In the genomic region with DNA sequence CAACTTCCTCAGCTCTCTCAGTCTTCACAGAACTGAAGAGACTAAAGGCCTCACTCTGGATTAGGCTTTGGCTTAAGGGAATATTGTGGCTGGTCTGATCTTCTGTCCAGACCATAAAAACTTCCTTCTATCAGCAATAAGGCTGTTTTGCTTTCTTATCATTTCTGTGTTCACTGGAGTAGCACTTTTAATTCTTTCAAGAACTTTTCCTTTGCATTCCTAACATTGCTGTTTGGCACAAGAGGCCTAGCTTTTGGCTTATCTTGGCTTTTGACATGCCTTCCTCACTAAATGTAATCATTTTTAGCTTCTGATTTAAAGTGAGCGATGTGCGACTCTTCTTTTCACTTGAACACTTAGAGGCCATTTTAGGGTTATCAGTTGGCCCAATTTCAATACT, we compare ENCODE assay signal across 16 cellular contexts.
"Had no signal": no experiment of that assay in that cellular context is flagged by ENCODE, and none has a peak within 500 bp of the region (broad histone marks: within the 10 kb centered on the region; RNA-seq: fewer than 3 reads in every experiment).

No MANE protein-coding gene starts in this region.

- H3K79me2 ChIP-seq: parathyroid adenoma had no signal

- H3K4me3 Mint-ChIP-seq: activated CD8-positive, alpha-beta memory T cell treated with anti-CD3 and anti-CD28 coated beads, Interleukin-2, amount 10 ng/mL, durations not matched to agents 7 days and 5 days; activated naive CD4-positive, alpha-beta T cell treated with anti-CD3 and anti-CD28 coated beads for 36 hours; natural killer cell treated with Interleukin-12 subunit alpha and Interleukin-12 subunit beta and Interleukin-15 and Interleukin-18, amount 100 ng/mL, for 72 hours; stimulated activated memory B cell treated with anti-CD40 and anti-IgM and Interleukin-4, amounts not matched to agents 10 μg/mL and 1 μg/mL and 100 μg/mL, for 72 hours; T-helper 2 cell treated with Interferon-gamma antibody and Interleukin-4, amounts not matched to agents 5 μg/mL and 100 μg/mL, for 36 hours had no signal

- H3K36me3 ChIP-seq: heart left ventricle, sigmoid colon, spleen had no signal

- H3K9me3 ChIP-seq: gastroesophageal sphincter, heart left ventricle, sigmoid colon, spleen, testis had no signal

- H3K9me3 Mint-ChIP-seq: activated naive CD4-positive, alpha-beta T cell treated with anti-CD3 and anti-CD28 coated beads for 36 hours; activated T-helper 2 cell treated with anti-CD3 and anti-CD28 coated beads, Interferon-gamma antibody, Interleukin-2, Interleukin-4, amounts not matched to agents 10 μg/mL and 5 μg/mL and 100 μg/mL, durations not matched to agents 14 hours and 24 hours and 36 hours; natural killer cell treated with Interleukin-12 subunit alpha and Interleukin-12 subunit beta and Interleukin-15 and Interleukin-18, amount 100 ng/mL, for 72 hours; stimulated activated memory B cell treated with anti-CD40 and anti-IgM and Interleukin-4, amounts not matched to agents 10 μg/mL and 1 μg/mL and 100 μg/mL, for 72 hours; T-helper 2 cell treated with Interferon-gamma antibody and Interleukin-4, amounts not matched to agents 5 μg/mL and 100 μg/mL, for 36 hours had no signal

- H3K36me3 Mint-ChIP-seq: activated CD8-positive, alpha-beta memory T cell treated with anti-CD3 and anti-CD28 coated beads, Interleukin-2, amount 10 ng/mL, durations not matched to agents 7 days and 5 days; natural killer cell treated with Interleukin-12 subunit alpha and Interleukin-12 subunit beta and Interleukin-15 and Interleukin-18, amount 100 ng/mL, for 72 hours; stimulated activated memory B cell treated with anti-CD40 and anti-IgM and Interleukin-4, amounts not matched to agents 10 μg/mL and 1 μg/mL and 100 μg/mL, for 72 hours had no signal

- DNase-seq: activated CD4-positive, alpha-beta T cell treated with anti-CD3 and anti-CD28 coated beads, Interleukin-2, amount 50 U/mL, for 48 hours; activated CD8-positive, alpha-beta memory T cell treated with anti-CD3 and anti-CD28 coated beads, Interleukin-2, amount 10 ng/mL, durations not matched to agents 7 days and 5 days; activated naive CD4-positive, alpha-beta T cell treated with anti-CD3 and anti-CD28 coated beads for 36 hours; activated T-cell treated with anti-CD3 and anti-CD28 coated beads, Interleukin-2, amount 50 U/mL, for 1 hour; dorsolateral prefrontal cortex; heart left ventricle; sigmoid colon; spleen; stimulated activated CD4-positive, alpha-beta T cell treated with anti-CD3 and anti-CD28 coated beads, Interleukin-4, amount 100 ng/mL, for 4 hours; testis had no signal

- H3K27ac Mint-ChIP-seq: activated CD8-positive, alpha-beta memory T cell treated with anti-CD3 and anti-CD28 coated beads, Interleukin-2, amount 10 ng/mL, durations not matched to agents 7 days and 5 days; activated naive CD4-positive, alpha-beta T cell treated with anti-CD3 and anti-CD28 coated beads for 36 hours; activated T-helper 2 cell treated with anti-CD3 and anti-CD28 coated beads, Interferon-gamma antibody, Interleukin-2, Interleukin-4, amounts not matched to agents 10 μg/mL and 5 μg/mL and 100 μg/mL, durations not matched to agents 14 hours and 24 hours and 36 hours; natural killer cell treated with Interleukin-12 subunit alpha and Interleukin-12 subunit beta and Interleukin-15 and Interleukin-18, amount 100 ng/mL, for 72 hours; stimulated activated memory B cell treated with anti-CD40 and anti-IgM and Interleukin-4, amounts not matched to agents 10 μg/mL and 1 μg/mL and 100 μg/mL, for 72 hours; T-helper 2 cell treated with Interferon-gamma antibody and Interleukin-4, amounts not matched to agents 5 μg/mL and 100 μg/mL, for 36 hours had no signal

- H3K4me1 ChIP-seq: gastroesophageal sphincter, parathyroid adenoma, sigmoid colon, spleen had no signal

- H3K27me3 Mint-ChIP-seq: activated CD8-positive, alpha-beta memory T cell treated with anti-CD3 and anti-CD28 coated beads, Interleukin-2, amount 10 ng/mL, durations not matched to agents 7 days and 5 days; natural killer cell treated with Interleukin-12 subunit alpha and Interleukin-12 subunit beta and Interleukin-15 and Interleukin-18, amount 100 ng/mL, for 72 hours; stimulated activated memory B cell treated with anti-CD40 and anti-IgM and Interleukin-4, amounts not matched to agents 10 μg/mL and 1 μg/mL and 100 μg/mL, for 72 hours had no signal

- H2AFZ ChIP-seq: parathyroid adenoma had no signal

- ATAC-seq: activated CD8-positive, alpha-beta memory T cell treated with anti-CD3 and anti-CD28 coated beads, Interleukin-2, amount 10 ng/mL, durations not matched to agents 7 days and 5 days; gastroesophageal sphincter; heart left ventricle; natural killer cell treated with Interleukin-12 subunit alpha and Interleukin-12 subunit beta and Interleukin-15 and Interleukin-18, amount 100 ng/mL, for 72 hours; stimulated activated memory B cell treated with anti-CD40 and anti-IgM and Interleukin-4, amounts not matched to agents 10 μg/mL and 1 μg/mL and 100 μg/mL, for 72 hours had no signal

- H3K27ac ChIP-seq: dorsolateral prefrontal cortex, gastroesophageal sphincter, heart left ventricle, parathyroid adenoma, sigmoid colon, spleen, testis had no signal

- H3K4me3 ChIP-seq: dorsolateral prefrontal cortex, gastroesophageal sphincter, heart left ventricle, sigmoid colon, spleen, testis had no signal

- H3K27me3 ChIP-seq: dorsolateral prefrontal cortex, gastroesophageal sphincter, heart left ventricle, sigmoid colon, spleen, testis had no signal

- H3K4me1 Mint-ChIP-seq: activated CD8-positive, alpha-beta memory T cell treated with anti-CD3 and anti-CD28 coated beads, Interleukin-2, amount 10 ng/mL, durations not matched to agents 7 days and 5 days; stimulated activated memory B cell treated with anti-CD40 and anti-IgM and Interleukin-4, amounts not matched to agents 10 μg/mL and 1 μg/mL and 100 μg/mL, for 72 hours had no signal
